15 cellular contexts compared by ENCODE assay signal in genomic region chr15:81225161-81225671, GRCh38. TPM values are rescaled to one million over a fixed set of nuclear protein-coding genes. Genes with fewer than 3 reads are reported as not detected.
DNase-seq lines count a peak whose midpoint lies in the region; ATAC-seq and TF ChIP-seq lines count a peak whose summit lies in the region.
"Had no signal": no experiment of that assay in that cellular context is flagged by ENCODE, and none has a peak within 500 bp of the region (broad histone marks: within the 10 kb centered on the region; RNA-seq: fewer than 3 reads in every experiment).

No MANE protein-coding gene starts in this region.

- no peak overlapping the region for H3K9ac ChIP-seq in subcutaneous abdominal adipose tissue (ENCODE audit: low read length in 5 of 5)

- peak; percentile 49 to 67 for ATAC-seq in lower lobe of right lung
- ATAC-seq: Panc1 had no signal

- H3K4me1 ChIP-seq in esophagus muscularis mucosa (peaks cover 2 to 58% (median 16%) of the 10 kb centered on the region in 4 donors), lower lobe of right lung (peaks cover 36% of the 10 kb centered on the region), subcutaneous abdominal adipose tissue (ENCODE audit: control insufficient read depth in 5 of 5, insufficient read depth in 5 of 5, low read length in 5 of 5) (peaks cover 10 to 67% (median 61%) of the 10 kb centered on the region in 5 donors)
- H3K4me1 ChIP-seq in CD4-positive, alpha-beta memory T cell (ENCODE audit: insufficient read depth, low read length), result no peaks in the 10 kb centered on the region

- TF ChIP-seq POLR2A in esophagus muscularis mucosa (IDR thresholded peaks at IDR 0.05; ENCODE audit: low read depth), result no peak

- no peak overlapping the region for H3K27ac Mint-ChIP-seq in mesothelial cell of epicardium
- no peak overlapping the region for H3K27ac Mint-ChIP-seq in CD4-positive, alpha-beta memory T cell
- H3K27ac Mint-ChIP-seq in activated T-helper 1 cell treated with anti-CD3 and anti-CD28 coated beads, Interleukin-12 subunit alpha, Interleukin-12 subunit beta, Interleukin-2, Interleukin-4 antibody, amounts not matched to agents 30 ng/mL and 10 ng/mL and 1 ng/mL, durations not matched to agents 14 hours and 24 hours and 36 hours, result no peak overlapping the region
- H3K27ac Mint-ChIP-seq: memory B cell had no signal

- H3K27ac ChIP-seq in esophagus muscularis mucosa (replicated peaks in 1 of 4), result peak overlapping the region; percentile 42 to 74 (median 71)
- H3K27ac ChIP-seq in lower lobe of right lung, result peak overlapping the region; percentile 53
- peak overlapping the region; percentile 42 for H3K27ac ChIP-seq in subcutaneous abdominal adipose tissue (ENCODE audit: low read depth, low read length)
- no peak overlapping the region for H3K27ac ChIP-seq in CD4-positive, alpha-beta memory T cell (ENCODE audit: low read depth, low read length)

- H3K27me3 Mint-ChIP-seq in mesothelial cell of epicardium (ENCODE audit: low read depth), result peaks cover 58% of the 10 kb centered on the region
- H3K27me3 Mint-ChIP-seq in CD4-positive, alpha-beta memory T cell, result peaks cover 8 to 18% of the 10 kb centered on the region in 2 donors
- H3K27me3 Mint-ChIP-seq in activated T-helper 1 cell treated with anti-CD3 and anti-CD28 coated beads, Interleukin-12 subunit alpha, Interleukin-12 subunit beta, Interleukin-2, Interleukin-4 antibody, amounts not matched to agents 30 ng/mL and 10 ng/mL and 1 ng/mL, durations not matched to agents 14 hours and 24 hours and 36 hours (ENCODE audit: insufficient read depth), result peaks cover 5% of the 10 kb centered on the region

- no peaks in the 10 kb centered on the region for H3K36me3 Mint-ChIP-seq in mesothelial cell of epicardium
- no peaks in the 10 kb centered on the region for H3K36me3 Mint-ChIP-seq in CD4-positive, alpha-beta memory T cell
- no peaks in the 10 kb centered on the region for H3K36me3 Mint-ChIP-seq in activated T-helper 1 cell treated with anti-CD3 and anti-CD28 coated beads, Interleukin-12 subunit alpha, Interleukin-12 subunit beta, Interleukin-2, Interleukin-4 antibody, amounts not matched to agents 30 ng/mL and 10 ng/mL and 1 ng/mL, durations not matched to agents 14 hours and 24 hours and 36 hours (ENCODE audit: low read depth)
- H3K36me3 Mint-ChIP-seq: memory B cell had no signal

- POLR2A ChIA-PET in CD4-positive, alpha-beta memory T cell (lab: Charles Lee; ENCODE audit: partially characterized antibody), result no interaction called here

- intact Hi-C loops in esophagus muscularis mucosa (cut with DNase I), result no loop called here
- intact Hi-C loops in lower lobe of right lung (cut with DNase I), result no loop called here
- intact Hi-C loops in CD4-positive, alpha-beta memory T cell (cut with micrococcal nuclease), result no loop called here
- intact Hi-C loops in activated T-helper 1 cell treated with anti-CD3 and anti-CD28 coated beads, Interleukin-12 subunit alpha, Interleukin-12 subunit beta, Interleukin-2, Interleukin-4 antibody, amounts not matched to agents 30 ng/mL and 10 ng/mL and 1 ng/mL, durations not matched to agents 14 hours and 24 hours and 36 hours (cut with micrococcal nuclease), result no loop called here

- H3K27me3 ChIP-seq in esophagus muscularis mucosa, result no peaks in the 10 kb centered on the region
- H3K27me3 ChIP-seq in lower lobe of right lung (ENCODE audit: low read depth), result no peaks in the 10 kb centered on the region
- H3K27me3 ChIP-seq in subcutaneous abdominal adipose tissue (ENCODE audit: control insufficient read depth in 5 of 5, insufficient read depth in 4 of 5, low read length in 5 of 5), result no peaks in the 10 kb centered on the region
- no peaks in the 10 kb centered on the region for H3K27me3 ChIP-seq in CD4-positive, alpha-beta memory T cell (ENCODE audit: insufficient read depth, low read length)

- H3K4me1 Mint-ChIP-seq in mesothelial cell of epicardium, result no peaks in the 10 kb centered on the region
- H3K4me1 Mint-ChIP-seq in CD4-positive, alpha-beta memory T cell, result no peaks in the 10 kb centered on the region
- H3K4me1 Mint-ChIP-seq in activated T-helper 1 cell treated with anti-CD3 and anti-CD28 coated beads, Interleukin-12 subunit alpha, Interleukin-12 subunit beta, Interleukin-2, Interleukin-4 antibody, amounts not matched to agents 30 ng/mL and 10 ng/mL and 1 ng/mL, durations not matched to agents 14 hours and 24 hours and 36 hours (ENCODE audit: low read depth), result peaks cover 5% of the 10 kb centered on the region
- H3K4me1 Mint-ChIP-seq: memory B cell had no signal

- H3K36me3 ChIP-seq in esophagus muscularis mucosa, result no peaks in the 10 kb centered on the region
- H3K36me3 ChIP-seq in lower lobe of right lung, result no peaks in the 10 kb centered on the region
- no peaks in the 10 kb centered on the region for H3K36me3 ChIP-seq in subcutaneous abdominal adipose tissue (ENCODE audit: control insufficient read depth in 5 of 5, insufficient read depth in 5 of 5, low read length in 5 of 5)
- no peaks in the 10 kb centered on the region for H3K36me3 ChIP-seq in CD4-positive, alpha-beta memory T cell (ENCODE audit: insufficient read depth, low read length)

- no peak overlapping the region for H3K4me3 Mint-ChIP-seq in mesothelial cell of epicardium
- no peak overlapping the region for H3K4me3 Mint-ChIP-seq in CD4-positive, alpha-beta memory T cell
- H3K4me3 Mint-ChIP-seq in activated T-helper 1 cell treated with anti-CD3 and anti-CD28 coated beads, Interleukin-12 subunit alpha, Interleukin-12 subunit beta, Interleukin-2, Interleukin-4 antibody, amounts not matched to agents 30 ng/mL and 10 ng/mL and 1 ng/mL, durations not matched to agents 14 hours and 24 hours and 36 hours, result no peak overlapping the region
- H3K4me3 Mint-ChIP-seq: memory B cell had no signal

- CTCF ChIA-PET in CD4-positive, alpha-beta memory T cell (lab: Charles Lee; ENCODE audit: partially characterized antibody), result no interaction called here

- TF ChIP-seq CTCF in esophagus muscularis mucosa (IDR thresholded peaks at IDR 0.05) (no peak), lower lobe of right lung (IDR thresholded peaks at IDR 0.05) (no peak), mesothelial cell of epicardium (IDR thresholded peaks at IDR 0.05; ENCODE audit: unreplicated experiment) (no peak)

- no peaks in the 10 kb centered on the region for H3K9me3 Mint-ChIP-seq in mesothelial cell of epicardium
- peaks cover 0 to 2% (median 0%) of the 10 kb centered on the region in 8 donors for H3K9me3 Mint-ChIP-seq in CD4-positive, alpha-beta memory T cell
- no peaks in the 10 kb centered on the region for H3K9me3 Mint-ChIP-seq in activated T-helper 1 cell treated with anti-CD3 and anti-CD28 coated beads, Interleukin-12 subunit alpha, Interleukin-12 subunit beta, Interleukin-2, Interleukin-4 antibody, amounts not matched to agents 30 ng/mL and 10 ng/mL and 1 ng/mL, durations not matched to agents 14 hours and 24 hours and 36 hours
- H3K9me3 Mint-ChIP-seq: memory B cell had no signal

- no peak for TF ChIP-seq EP300 in esophagus muscularis mucosa (IDR thresholded peaks at IDR 0.05)

- DNase-seq in NCI-H446 (lab: John Stamatoyannopoulos, UW) (peak; percentile 1 to 60), esophagus muscularis mucosa (ENCODE audit: extremely low spot score) (no peak), lower lobe of right lung (peak; percentile 76), mesothelial cell of epicardium (ENCODE audit: low spot score in 2 of 2, unreplicated experiment in 2 of 2) (no peak), HPDE6-E6E7 (ENCODE audit: extremely low spot score) (no peak)
- DNase-seq in CD4-positive, alpha-beta memory T cell, result no peak
- no peak for DNase-seq in activated T-helper 1 cell treated with anti-CD3 and anti-CD28 coated beads, Interleukin-12 subunit alpha, Interleukin-12 subunit beta, Interleukin-2, Interleukin-4 antibody, amounts not matched to agents 30 ng/mL and 10 ng/mL and 1 ng/mL, durations not matched to agents 14 hours and 24 hours and 36 hours (ENCODE audit: low spot score)
- DNase-seq: activated CD4-positive, CD25-positive, alpha-beta regulatory T cell treated with anti-CD3 and anti-CD28 coated beads, Interleukin-2, amount 50 U/mL, for 72 hours; activated naive CD4-positive, alpha-beta T cell treated with anti-CD3 and anti-CD28 coated beads, Interleukin-2, amount 50 U/mL, for 16 hours; DND-41; NCI-H2171 had no signal

- H3K4me3 ChIP-seq in esophagus muscularis mucosa (no peak overlapping the region), lower lobe of right lung (no peak overlapping the region), subcutaneous abdominal adipose tissue (ENCODE audit: low read depth in 1 of 5, low read length in 5 of 5) (peak overlapping the region in 1 of 5 donors; percentile 45)
- H3K4me3 ChIP-seq in CD4-positive, alpha-beta memory T cell (ENCODE audit: low read length in 2 of 2), result no peak overlapping the region

- H3K9me3 ChIP-seq in esophagus muscularis mucosa (no peaks in the 10 kb centered on the region), lower lobe of right lung (no peaks in the 10 kb centered on the region), subcutaneous abdominal adipose tissue (ENCODE audit: control insufficient read depth in 5 of 5, low read length in 5 of 5) (no peaks in the 10 kb centered on the region)
- no peaks in the 10 kb centered on the region for H3K9me3 ChIP-seq in CD4-positive, alpha-beta memory T cell (ENCODE audit: control insufficient read depth in 1 of 2, low read length in 2 of 2)

- 82% methylated on average over 8 of the region's 10 CpGs for WGBS in esophagus muscularis mucosa

RNA-seq across cellular contexts. Expression of gene IL16, which starts 28.5 kb away (rescaled TPM):
- total RNA-seq in esophagus muscularis mucosa (10 to 100 TPM; 13.5 to 34.9 (median 19.8) TPM), lower lobe of right lung (34.6 TPM), mesothelial cell of epicardium (0.27 to 0.35 TPM (median 0.34 TPM) in 3 replicates)
- total RNA-seq in CD4-positive, alpha-beta memory T cell, result 100 to 1,000 TPM; 392 to 400 TPM
- polyA plus RNA-seq in CD4-positive, alpha-beta memory T cell, result 100 to 1,000 TPM; 190 to 332 TPM
- 107 and 111 TPM in 2 replicates for total RNA-seq in activated T-helper 1 cell treated with anti-CD3 and anti-CD28 coated beads, Interleukin-12 subunit alpha, Interleukin-12 subunit beta, Interleukin-2, Interleukin-4 antibody, amounts not matched to agents 30 ng/mL and 10 ng/mL and 1 ng/mL, durations not matched to agents 14 hours and 24 hours and 36 hours
- total RNA-seq: M059J had no signal

Comparison
In these comparisons a context has a peak if more than half of its experiments do, and no peak if none do; other contexts are left out.
1. DNase-seq: peak in NCI-H446 (2 of 2) and lower lobe of right lung (single experiment); none in esophagus muscularis mucosa (single experiment), mesothelial cell of epicardium (0 of 2), CD4-positive, alpha-beta memory T cell (0 of 5), activated T-helper 1 cell treated with anti-CD3 and anti-CD28 coated beads, Interleukin-12 subunit alpha, Interleukin-12 subunit beta, Interleukin-2, Interleukin-4 antibody, amounts not matched to agents 30 ng/mL and 10 ng/mL and 1 ng/mL, durations not matched to agents 14 hours and 24 hours and 36 hours (single experiment) and HPDE6-E6E7 (single experiment).
2. RNA of gene IL16, which starts 28.5 kb away (total RNA-seq): 392 to 400 TPM in CD4-positive, alpha-beta memory T cell, 107 to 111 TPM in activated T-helper 1 cell treated with anti-CD3 and anti-CD28 coated beads, Interleukin-12 subunit alpha, Interleukin-12 subunit beta, Interleukin-2, Interleukin-4 antibody, amounts not matched to agents 30 ng/mL and 10 ng/mL and 1 ng/mL, durations not matched to agents 14 hours and 24 hours and 36 hours, 34.6 TPM in lower lobe of right lung (single experiment) and 13.5 to 34.9 TPM in esophagus muscularis mucosa; 0.27 to 0.35 TPM in mesothelial cell of epicardium; every median in the first group is over 10 times any median in the second.